In the genomic region with DNA sequence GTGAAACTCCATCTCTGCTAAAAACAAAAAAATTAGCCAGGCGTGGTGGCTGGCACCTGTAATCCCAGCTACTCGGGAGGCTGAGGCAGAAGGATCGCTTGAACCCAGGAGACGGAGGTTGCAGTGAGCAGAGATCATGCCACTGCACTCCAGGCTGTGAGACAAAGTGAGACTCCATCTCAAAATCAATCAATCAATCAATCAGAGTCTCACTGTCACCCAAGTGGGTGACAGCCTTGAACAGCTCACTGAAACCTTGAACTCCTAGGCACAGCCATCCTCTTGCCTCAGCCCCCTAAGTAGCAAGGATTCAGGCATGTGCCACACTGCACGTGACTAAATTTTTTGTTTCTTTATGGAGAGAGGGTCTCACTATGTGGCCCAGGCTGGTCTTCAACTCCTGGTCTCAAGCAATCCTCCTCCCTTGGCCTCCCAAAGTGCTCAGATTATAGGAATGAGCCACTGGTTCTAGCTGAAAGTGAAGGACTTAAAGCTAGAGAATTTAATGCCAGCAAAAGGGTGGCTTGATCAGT, we compare ENCODE assay signal across 11 cellular contexts. TPM values are rescaled to one million over a fixed set of nuclear protein-coding genes. Genes with fewer than 3 reads are reported as not detected.
DNase-seq lines count a peak whose midpoint lies in the region; ATAC-seq and TF ChIP-seq lines count a peak whose summit lies in the region.
"Had no signal": no experiment of that assay in that cellular context is flagged by ENCODE, and none has a peak within 500 bp of the region (broad histone marks: within the 10 kb centered on the region; RNA-seq: fewer than 3 reads in every experiment).

No MANE protein-coding gene starts in this region.

- H3K36me3 ChIP-seq in muscle layer of colon (ENCODE audit: insufficient read depth, low read length) (no peaks in the 10 kb centered on the region), testis (ENCODE audit: low read depth, missing control alignments) (no peaks in the 10 kb centered on the region)

- TF ChIP-seq POLR2A in testis (IDR thresholded peaks at IDR 0.05) = no peak

- H3K27me3 ChIP-seq in muscle layer of colon (ENCODE audit: control insufficient read depth in 1 of 2, insufficient read depth in 2 of 2, low read length in 2 of 2) (no peaks in the 10 kb centered on the region), testis (no peaks in the 10 kb centered on the region)

- TF ChIP-seq CTCF in testis (IDR thresholded peaks at IDR 0.05) (no peak), Calu3 (IDR thresholded peaks at IDR 0.05; ENCODE audit: unreplicated experiment) (no peak)

- BruUV-seq in Calu3 (replicated peaks; lab: Mats Ljungman, UMichigan) = no TSS peak

- H3K27ac Mint-ChIP-seq in activated naive CD8-positive, alpha-beta T cell treated with anti-CD3 and anti-CD28 coated beads for 36 hours = peak overlapping the region; percentile 56
- no peak overlapping the region for H3K27ac Mint-ChIP-seq in Calu3 (ENCODE audit: unreplicated experiment)

- no peak for ATAC-seq in GM21576 (IDR thresholded peaks at IDR 0.05; ENCODE audit: unreplicated experiment)

- H3K4me3 ChIP-seq in muscle layer of colon (ENCODE audit: low read depth in 1 of 2, low read length in 2 of 2) (peak overlapping the region in 1 of 2 donors; percentile 28), testis (no peak overlapping the region)

- H3K36me3 Mint-ChIP-seq in activated naive CD8-positive, alpha-beta T cell treated with anti-CD3 and anti-CD28 coated beads for 36 hours = peaks cover 12% of the 10 kb centered on the region
- H3K36me3 Mint-ChIP-seq in Calu3 (ENCODE audit: insufficient read depth, unreplicated experiment) = peaks cover 23% of the 10 kb centered on the region

- H3K4me1 ChIP-seq in muscle layer of colon (ENCODE audit: insufficient read depth, low read length) = peaks cover 44% of the 10 kb centered on the region
- peaks cover 30% of the 10 kb centered on the region for H3K4me1 ChIP-seq in testis

- H3K4me1 Mint-ChIP-seq in activated naive CD8-positive, alpha-beta T cell treated with anti-CD3 and anti-CD28 coated beads for 36 hours = peaks cover 51% of the 10 kb centered on the region
- no peaks in the 10 kb centered on the region for H3K4me1 Mint-ChIP-seq in Calu3 (ENCODE audit: low read depth, unreplicated experiment)

- intact Hi-C loops in testis (cut with DNase I; ENCODE audit: low total_unique reads) = no loop called here
- intact Hi-C loops in Calu3 (cut with micrococcal nuclease; ENCODE audit: unreplicated experiment) = no loop called here

- no peak overlapping the region for H3K4me3 Mint-ChIP-seq in activated naive CD8-positive, alpha-beta T cell treated with anti-CD3 and anti-CD28 coated beads for 36 hours
- no peak overlapping the region for H3K4me3 Mint-ChIP-seq in Calu3 (ENCODE audit: low read depth, unreplicated experiment)

- DNase-seq in activated effector memory CD4-positive, alpha-beta T cell treated with anti-CD3 and anti-CD28 coated beads, Interleukin-2, amount 50 U/mL, for 16 hours = peak; percentile 48
- DNase-seq in activated effector memory CD4-positive, alpha-beta T cell treated with Interleukin-2 at 50 U/mL for 16 hours = no peak
- DNase-seq in activated naive CD8-positive, alpha-beta T cell treated with anti-CD3 and anti-CD28 coated beads for 36 hours = no peak
- DNase-seq in testis (no peak), NCI-H2171 treated with DMSO at 0.1 percent for 48 hours (lab: John Stamatoyannopoulos, UW) (no peak), Calu3 (no peak)
- DNase-seq: kidney, NCI-H1092, NCI-H69 had no signal

- H3K27ac ChIP-seq in muscle layer of colon (ENCODE audit: low read depth, low read length) = peak overlapping the region; percentile 39
- H3K27ac ChIP-seq in testis = peak overlapping the region; percentile 53 to 81

- H3K9me3 ChIP-seq in muscle layer of colon (ENCODE audit: low read length) (no peaks in the 10 kb centered on the region), testis (no peaks in the 10 kb centered on the region)

- CTCF ChIA-PET in Calu3 (lab: Charles Lee) = no interaction called here

- no peak overlapping the region for H3K9ac ChIP-seq in muscle layer of colon (ENCODE audit: low read length)

- H3K9me3 Mint-ChIP-seq in activated naive CD8-positive, alpha-beta T cell treated with anti-CD3 and anti-CD28 coated beads for 36 hours = no peaks in the 10 kb centered on the region
- H3K9me3 Mint-ChIP-seq in Calu3 (ENCODE audit: low read depth, unreplicated experiment) = no peaks in the 10 kb centered on the region

- no peaks in the 10 kb centered on the region for H3K27me3 Mint-ChIP-seq in activated naive CD8-positive, alpha-beta T cell treated with anti-CD3 and anti-CD28 coated beads for 36 hours
- no peaks in the 10 kb centered on the region for H3K27me3 Mint-ChIP-seq in Calu3 (ENCODE audit: unreplicated experiment)

- WGBS in testis, 2 donors = 80 to 88% methylated on average over 5 of the region's 5 CpGs

RNA-seq across cellular contexts. Expression of gene GNB1, which starts 44.4 kb away (rescaled TPM):
- total RNA-seq in activated naive CD8-positive, alpha-beta T cell treated with anti-CD3 and anti-CD28 coated beads for 36 hours = 100 to 1,000 TPM; 360 to 394 TPM
- total RNA-seq in testis (100 to 1,000 TPM; 223 to 240 TPM), Calu3 (2022) (251 and 252 TPM in 2 replicates)
- 256 TPM for polyA plus RNA-seq in testis (ENCODE audit: insufficient read depth, low read depth, low replicate concordance)
